Comparison of ENCODE assay signal across 13 cellular contexts in the genomic region with DNA sequence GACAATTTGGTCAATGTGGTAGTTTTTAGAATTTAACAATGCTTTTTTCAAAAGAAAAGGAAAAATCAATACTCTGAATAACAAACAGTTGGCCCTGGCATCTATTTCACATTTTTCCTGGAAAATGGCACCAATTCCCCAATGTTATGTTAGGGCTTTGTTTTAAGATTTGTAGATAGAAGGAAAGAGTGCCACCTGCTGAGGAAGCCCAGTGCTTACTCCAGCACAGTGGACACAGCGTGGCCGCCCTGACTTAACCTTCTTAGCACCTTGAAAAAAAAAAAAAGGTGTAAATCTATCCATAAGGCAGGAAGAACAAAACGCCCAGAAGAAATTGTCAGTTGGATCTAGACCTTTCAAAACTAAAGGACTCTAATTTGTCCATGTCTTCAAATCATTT.
DNase-seq lines count a peak whose midpoint lies in the region; TF ChIP-seq lines count a peak whose summit lies in the region.
"Had no signal": no experiment of that assay in that cellular context is flagged by ENCODE, and none has a peak within 500 bp of the region (broad histone marks: within the 10 kb centered on the region; RNA-seq: fewer than 3 reads in every experiment).

No MANE protein-coding gene starts in this region.

- no peaks in the 10 kb centered on the region for H3K36me3 ChIP-seq in Peyer's patch
- no peaks in the 10 kb centered on the region for H3K36me3 ChIP-seq in spleen
- H3K36me3 ChIP-seq: heart left ventricle, tibial artery had no signal

- no peaks in the 10 kb centered on the region for H3K9me3 ChIP-seq in Peyer's patch
- peaks cover 0 to 12% (median 0%) of the 10 kb centered on the region in 8 donors for H3K9me3 ChIP-seq in spleen
- H3K9me3 ChIP-seq: A549, tibial artery had no signal

- DNase-seq in NCI-H524 (lab: John Stamatoyannopoulos, UW) (peak; percentile 3 to 45), NCI-H524 treated with DMSO at 0.1 percent for 48 hours (lab: John Stamatoyannopoulos, UW) (no peak), Peyer's patch (peak in 2 of 3 donors; percentile 45 to 48), globus pallidus (ENCODE audit: low spot score) (peak; percentile 26), retinal pigment epithelial cell (ENCODE audit: low read depth) (peak; percentile 23), GOT3 (lab: John Stamatoyannopoulos, UW) (no peak), spleen (no peak), COR-L47 (lab: John Stamatoyannopoulos, UW) (no peak)
- DNase-seq: activated T-cell treated with anti-CD3 and anti-CD28 coated beads, Interleukin-2, amount 50 U/mL, for 72 hours; heart left ventricle; naive B cell; tibial artery had no signal

- no peak for TF ChIP-seq POLR2A in Peyer's patch (IDR thresholded peaks at IDR 0.05)
- TF ChIP-seq POLR2A in spleen (IDR thresholded peaks at IDR 0.05) = no peak

- 37 to 55% (median 43%) methylated on average over 3 of the region's 3 CpGs for WGBS in spleen, 5 donors

- no peak overlapping the region for H3K27ac ChIP-seq in Peyer's patch
- no peak overlapping the region for H3K27ac ChIP-seq in spleen
- H3K27ac ChIP-seq: A549, heart left ventricle, tibial artery had no signal

- H3K27me3 ChIP-seq in Peyer's patch (no peaks in the 10 kb centered on the region), spleen (replicated peaks in 1 of 7) (no peaks in the 10 kb centered on the region)
- H3K27me3 ChIP-seq: heart left ventricle, tibial artery had no signal

- intact Hi-C loops in spleen (cut with DNase I; ENCODE audit: low total_unique reads) = loop anchor here (10.0 kb wide), 1 partner anchor 903 kb away; no protein-coding TSS in a partner anchor

- no peaks in the 10 kb centered on the region for H3K4me1 ChIP-seq in Peyer's patch
- H3K4me1 ChIP-seq in spleen = no peaks in the 10 kb centered on the region
- H3K4me1 ChIP-seq: A549, heart left ventricle, tibial artery had no signal

- no peak overlapping the region for H3K4me3 ChIP-seq in Peyer's patch
- H3K4me3 ChIP-seq in retinal pigment epithelial cell (ENCODE audit: low read length) = no peak overlapping the region
- H3K4me3 ChIP-seq in spleen = no peak overlapping the region
- H3K4me3 ChIP-seq: A549, heart left ventricle, tibial artery had no signal

- TF ChIP-seq CTCF in Peyer's patch (IDR thresholded peaks at IDR 0.05) = peak in 4 of 6 experiments; percentile 22 to 56 (median 50)
- peak; percentile 66 for TF ChIP-seq CTCF in retinal pigment epithelial cell (conservative IDR thresholded peaks at IDR 0.05; ENCODE audit: low read depth, low read length)
- TF ChIP-seq CTCF in spleen (IDR thresholded peaks at IDR 0.05 in 8 of 11, conservative IDR thresholded peaks at IDR 0.05 in 3 of 11) = peak in 4 of 11 experiments; percentile 14 to 30 (median 17)

Comparison
In these comparisons a context has a peak if more than half of its experiments do, and no peak if none do; other contexts are left out.
1. DNase-seq: peak in NCI-H524 (2 of 2), Peyer's patch (2 of 3), globus pallidus (single experiment) and retinal pigment epithelial cell (single experiment); none in NCI-H524 treated with DMSO at 0.1 percent for 48 hours (single experiment), GOT3 (single experiment), spleen (single experiment) and COR-L47 (single experiment).